ENCODE assay signal across 1 cellular context in the genomic region with DNA sequence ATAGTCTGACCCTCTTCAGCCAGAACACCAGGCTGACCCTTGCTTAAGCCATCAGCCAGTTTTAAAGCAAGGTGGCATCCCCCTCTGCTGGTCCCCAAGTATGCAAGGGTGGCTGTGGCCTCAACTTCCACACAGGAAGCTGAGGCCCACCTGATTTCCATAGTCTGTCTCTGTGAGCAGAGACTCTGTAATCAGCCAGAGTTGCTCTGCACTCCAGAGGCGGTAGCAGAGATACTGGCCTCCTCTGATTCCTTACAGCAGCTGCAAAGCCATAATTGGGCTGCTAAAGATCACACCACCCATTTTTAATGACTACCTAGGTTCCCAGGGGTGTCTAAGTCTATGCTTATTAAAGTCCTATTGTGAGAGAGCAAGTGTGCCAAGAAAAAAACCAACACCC.
TF ChIP-seq lines count a peak whose summit lies in the region.

No MANE protein-coding gene starts in this region.

TF ChIP-seq in H1, 55 proteins besides CTCF, POLR2A, EP300 and RAD21:
- TF ChIP-seq HDAC6 (IDR thresholded peaks at IDR 0.05; ENCODE audit: low read depth, low read length) (no peak), SP1 (IDR thresholded peaks at IDR 0.05; ENCODE audit: low read depth, low read length) (no peak), CTBP2 (IDR thresholded peaks at IDR 0.05; ENCODE audit: borderline replicate concordance, insufficient read depth, insufficient read length, low read length) (no peak), EGR1 (IDR thresholded peaks at IDR 0.05; ENCODE audit: borderline replicate concordance, low read depth, low read length) (no peak)
